2 cellular contexts compared by ENCODE assay signal in genomic region chr4:42484630-42485029, GRCh38.
TF ChIP-seq lines count a peak whose summit lies in the region.

No MANE protein-coding gene starts in this region.

TF ChIP-seq in GM23338, 12 proteins besides CTCF, POLR2A, EP300 and RAD21 (continued from another document):
- TF ChIP-seq CREB1 (CRISPR knock-in tag; IDR thresholded peaks at IDR 0.05; ENCODE audit: low read depth) (no peak), EZH2phosphoT487 (IDR thresholded peaks at IDR 0.05; ENCODE audit: unreplicated experiment) (no peak), ZNF331 (CRISPR knock-in tag; IDR thresholded peaks at IDR 0.05; ENCODE audit: low read depth) (no peak), ZNF462 (CRISPR knock-in tag; IDR thresholded peaks at IDR 0.05) (no peak), NANOG (IDR thresholded peaks at IDR 0.05; ENCODE audit: borderline replicate concordance) (peak; percentile 92)

TF ChIP-seq in WTC11, 78 proteins besides CTCF, POLR2A, EP300 and RAD21 (continued from another document):
- no peak for TF ChIP-seq E2F4 (CRISPR knock-in tag; IDR thresholded peaks at IDR 0.05; ENCODE audit: borderline replicate concordance, low read depth)
- TF ChIP-seq CBFB (CRISPR knock-in tag; IDR thresholded peaks at IDR 0.05; ENCODE audit: low read depth) = no peak
- no peak for TF ChIP-seq MXD4 (CRISPR knock-in tag; IDR thresholded peaks at IDR 0.05; ENCODE audit: borderline replicate concordance)
- no peak for TF ChIP-seq AFF4 (CRISPR knock-in tag; IDR thresholded peaks at IDR 0.05; ENCODE audit: borderline replicate concordance)
- TF ChIP-seq ZNF423 (CRISPR knock-in tag; IDR thresholded peaks at IDR 0.05) = no peak
- no peak for TF ChIP-seq ZNF138 (CRISPR knock-in tag; conservative IDR thresholded peaks at IDR 0.05)
- TF ChIP-seq JUN (CRISPR knock-in tag; IDR thresholded peaks at IDR 0.05) = no peak
- TF ChIP-seq ARID4B (CRISPR knock-in tag; IDR thresholded peaks at IDR 0.05; ENCODE audit: borderline replicate concordance) = no peak
TF ChIP-seq in WTC11: peak in this region for 0.
